In genomic region chr2:237888389-237888788, GRCh38 we compare ENCODE assay signal across 15 cellular contexts. TPM values are rescaled to one million over a fixed set of nuclear protein-coding genes. Genes with fewer than 3 reads are reported as not detected.
DNase-seq lines count a peak whose midpoint lies in the region; ATAC-seq, FAIRE-seq and TF ChIP-seq lines count a peak whose summit lies in the region.
"Had no signal": no experiment of that assay in that cellular context is flagged by ENCODE, and none has a peak within 500 bp of the region (broad histone marks: within the 10 kb centered on the region; RNA-seq: fewer than 3 reads in every experiment).

No MANE protein-coding gene starts in this region.

- H3K27me3 ChIP-seq in endothelial cell of umbilical vein (ENCODE audit: control insufficient read depth in 2 of 2, insufficient read depth in 2 of 2, low read length in 2 of 2) (no peaks in the 10 kb centered on the region), osteoblast (ENCODE audit: insufficient read depth, low read length) (no peaks in the 10 kb centered on the region)
- H3K27me3 ChIP-seq: BE2C had no signal

- no TSS peak for BruUV-seq in endothelial cell of umbilical vein (replicated peaks; lab: Mats Ljungman, UMichigan)

- TF ChIP-seq POLR2A in endothelial cell of umbilical vein (IDR thresholded peaks at IDR 0.05; ENCODE audit: low read depth, low read length) = no peak

- TF ChIP-seq CTCF in endothelial cell of umbilical vein (IDR thresholded peaks at IDR 0.05; ENCODE audit: extremely low read depth in 1 of 2, insufficient read depth in 1 of 2, low read depth in 1 of 2, low read length in 2 of 2) = no peak
- no peak for TF ChIP-seq CTCF in osteoblast (IDR thresholded peaks at IDR 0.05; ENCODE audit: extremely low read depth, low read depth, low read length)

- H3K27ac ChIP-seq in endothelial cell of umbilical vein (ENCODE audit: insufficient read depth, low read depth, low read length) (no peak overlapping the region), osteoblast (ENCODE audit: low read depth, low read length) (peak overlapping the region; percentile 48)

- H3K4me2 ChIP-seq in endothelial cell of umbilical vein (ENCODE audit: insufficient read depth, low read length) (peak overlapping the region; percentile 24), osteoblast (ENCODE audit: insufficient read depth, low read length) (no peak overlapping the region)
- H3K4me2 ChIP-seq: GM23338 had no signal

- H3K4me1 ChIP-seq in endothelial cell of umbilical vein (ENCODE audit: control insufficient read depth, extremely low read depth, insufficient read depth, low read length) = peaks cover 7% of the 10 kb centered on the region
- peaks cover 9% of the 10 kb centered on the region for H3K4me1 ChIP-seq in osteoblast (ENCODE audit: insufficient read depth, low read length)

- H2AFZ ChIP-seq in endothelial cell of umbilical vein (ENCODE audit: low read depth, low read length) = no peak overlapping the region
- no peak overlapping the region for H2AFZ ChIP-seq in osteoblast (ENCODE audit: low read length)
- H2AFZ ChIP-seq: GM23338 had no signal

- CTCF ChIA-PET in endothelial cell of umbilical vein (lab: Charles Lee) = no interaction called here

- dilution Hi-C loops in endothelial cell of umbilical vein (cut with MboI; ENCODE audit: extremely low pct_ligation_motif_present, low sequenced_read_pairs) = no loop called here

- no peaks in the 10 kb centered on the region for H4K20me1 ChIP-seq in endothelial cell of umbilical vein (replicated peaks; ENCODE audit: control insufficient read depth, extremely low read depth, insufficient read depth, low read length)
- H4K20me1 ChIP-seq in osteoblast (ENCODE audit: insufficient read depth, low read length) = no peaks in the 10 kb centered on the region

- no peak for ATAC-seq in GM18867 (IDR thresholded peaks at IDR 0.05; ENCODE audit: unreplicated experiment)
- no peak for ATAC-seq in HG03139 (IDR thresholded peaks at IDR 0.05; ENCODE audit: unreplicated experiment)
- no peak for ATAC-seq in GM21447 (IDR thresholded peaks at IDR 0.05; ENCODE audit: unreplicated experiment)
- ATAC-seq: GM23338; stimulated activated naive CD8-positive, alpha-beta T cell treated with anti-CD3 and anti-CD28 coated beads, Interleukin-15, Interleukin-2, amounts not matched to agents 100 U/mL and 50 U/mL, for 24 hours had no signal

- peak; percentile 79 for FAIRE-seq in endothelial cell of umbilical vein (lab: Jason Lieb, UNC)
- FAIRE-seq: G401.6 had no signal

- intact Hi-C loops in endothelial cell of umbilical vein (cut with micrococcal nuclease) = no loop called here

- peak; percentile 30 for DNase-seq in AG08395 (ENCODE audit: low spot score)
- peak; percentile 50 for DNase-seq in MV-4-11 (lab: John Stamatoyannopoulos, UW)
- peak; percentile 67 for DNase-seq in endothelial cell of umbilical vein (ENCODE audit: low read depth, low spot score)
- peak; percentile 93 for DNase-seq in osteoblast (ENCODE audit: insufficient read length, low spot score, missing footprints)
- DNase-seq in central memory CD4-positive, alpha-beta T cell = no peak
- DNase-seq: activated CD4-positive, alpha-beta T cell treated with anti-CD3 and anti-CD28 coated beads, Interleukin-2, amount 10 ng/mL, durations not matched to agents 7 days and 5 days; BE2C; KBM-7; nephron progenitor cell; stimulated activated naive CD8-positive, alpha-beta T cell treated with anti-CD3 and anti-CD28 coated beads, Interleukin-15, Interleukin-2, amounts not matched to agents 100 U/mL and 50 U/mL, for 24 hours had no signal

- POLR2A ChIA-PET in endothelial cell of umbilical vein (lab: Charles Lee) = no interaction called here

- H3K36me3 ChIP-seq in endothelial cell of umbilical vein (ENCODE audit: control insufficient read depth in 2 of 2, extremely low read depth in 1 of 2, insufficient read depth in 2 of 2, low read length in 2 of 2) (no peaks in the 10 kb centered on the region), osteoblast (ENCODE audit: insufficient read depth, low read length) (no peaks in the 10 kb centered on the region)

- no peaks in the 10 kb centered on the region for H3K79me2 ChIP-seq in endothelial cell of umbilical vein (ENCODE audit: control insufficient read depth, insufficient read depth, low read length)
- H3K79me2 ChIP-seq in osteoblast (ENCODE audit: insufficient read depth, low read length) = no peaks in the 10 kb centered on the region

- H3K9me3 ChIP-seq in endothelial cell of umbilical vein (replicated peaks; ENCODE audit: control insufficient read depth, insufficient read depth, low read length) (no peaks in the 10 kb centered on the region), osteoblast (ENCODE audit: low read depth, low read length) (no peaks in the 10 kb centered on the region)
- H3K9me3 ChIP-seq: BE2C had no signal

- no peak overlapping the region for H3K9ac ChIP-seq in endothelial cell of umbilical vein (replicated peaks; ENCODE audit: extremely low read depth, insufficient read depth, low read length)

- no peaks in the 10 kb centered on the region for H3K9me1 ChIP-seq in endothelial cell of umbilical vein (replicated peaks; ENCODE audit: control insufficient read depth, extremely low read depth, insufficient read depth, low read length)

- H3K4me3 ChIP-seq in endothelial cell of umbilical vein (replicated peaks in 1 of 3; ENCODE audit: insufficient read depth in 1 of 3, low read depth in 1 of 3, low read length in 3 of 3) (no peak overlapping the region), osteoblast (ENCODE audit: insufficient read depth, low read length) (no peak overlapping the region)
- H3K4me3 ChIP-seq: GM23338 had no signal

TF ChIP-seq in endothelial cell of umbilical vein, 7 proteins besides CTCF, POLR2A, EP300 and RAD21:
- TF ChIP-seq, protein P1, sequence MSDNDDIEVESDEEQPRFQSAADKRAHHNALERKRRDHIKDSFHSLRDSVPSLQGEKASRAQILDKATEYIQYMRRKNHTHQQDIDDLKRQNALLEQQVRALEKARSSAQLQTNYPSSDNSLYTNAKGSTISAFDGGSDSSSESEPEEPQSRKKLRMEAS (IDR thresholded peaks at IDR 0.05; ENCODE audit: insufficient read depth, insufficient read length) = no peak
- peak; percentile 83 for TF ChIP-seq JUN (IDR thresholded peaks at IDR 0.05; ENCODE audit: borderline replicate concordance, insufficient read depth, insufficient read length, low read depth)
- TF ChIP-seq POLR2AphosphoS5 (IDR thresholded peaks at IDR 0.05; ENCODE audit: insufficient read depth, low read depth, low read length) = no peak
- TF ChIP-seq GATA2 (IDR thresholded peaks at IDR 0.05; ENCODE audit: insufficient read depth, insufficient read length, low read depth, low read length) = no peak
- TF ChIP-seq MYC (IDR thresholded peaks at IDR 0.05; ENCODE audit: low read depth, low read length) = no peak
- peak; percentile 70 for TF ChIP-seq FOS (IDR thresholded peaks at IDR 0.05; ENCODE audit: borderline replicate concordance, insufficient read depth, low read length)
- no peak for TF ChIP-seq EZH2 (IDR thresholded peaks at IDR 0.05; ENCODE audit: borderline replicate concordance, low read depth, low read length, severe bottlenecking)

RNA-seq across cellular contexts. Expression of gene RAMP1, which starts 29.0 kb away (rescaled TPM):
- total RNA-seq in endothelial cell of umbilical vein (not detected in 2 replicates), osteoblast (1.8 and 4.4 TPM in 2 replicates)
- 0.18 TPM in 1 of 2 replicates, not detected in the other for polyA plus RNA-seq in endothelial cell of umbilical vein
- polyA plus RNA-seq in endothelial cell of umbilical vein (2011; cell fraction: cytosol; rRNA removed) = not detected in 2 replicates
- polyA plus RNA-seq in endothelial cell of umbilical vein (2011; cell fraction: nucleus; rRNA removed) = not detected in 2 replicates
- polyA plus RNA-seq in endothelial cell of umbilical vein (2012) = 0.31 TPM in 1 of 2 replicates, not detected in the other
- not detected in 2 replicates for polyA minus RNA-seq in endothelial cell of umbilical vein
- polyA minus RNA-seq in endothelial cell of umbilical vein (2011; cell fraction: cytosol; rRNA and poly(A)+ RNA removed) = not detected
- polyA minus RNA-seq in endothelial cell of umbilical vein (2011; cell fraction: nucleus; rRNA and poly(A)+ RNA removed) = not detected in 2 replicates
